In genomic region chr7:52077571-52077970, GRCh38 we compare ENCODE assay signal across 24 cellular contexts.
A peak's percentile ranks its signal among the peaks of the same experiment; 100 is the strongest.
DNase-seq lines count a peak whose midpoint lies in the region; ATAC-seq and TF ChIP-seq lines count a peak whose summit lies in the region.
"Had no signal": no experiment of that assay in that cellular context is flagged by ENCODE, and none has a peak within 500 bp of the region (broad histone marks: within the 10 kb centered on the region; RNA-seq: fewer than 3 reads in every experiment).

No MANE protein-coding gene starts in this region.

- no peak for TF ChIP-seq CTCF in Caco-2 (IDR thresholded peaks at IDR 0.05; ENCODE audit: insufficient read depth in 1 of 2, low read depth in 1 of 2, low read length in 1 of 2, severe bottlenecking in 1 of 2, unreplicated experiment in 1 of 2)
- TF ChIP-seq CTCF in GM23338 (conservative IDR thresholded peaks at IDR 0.05; ENCODE audit: low read depth in 2 of 2) = no peak
- no peak for TF ChIP-seq CTCF in MM.1S (IDR thresholded peaks at IDR 0.05; ENCODE audit: low read length)
- no peak for TF ChIP-seq CTCF in OCI-LY3 (IDR thresholded peaks at IDR 0.05; ENCODE audit: low read depth, low read length)
- TF ChIP-seq CTCF in CD8-positive, alpha-beta T cell (IDR thresholded peaks at IDR 0.05) = no peak

- H3K27ac ChIP-seq in GM23338 (ENCODE audit: low read depth) (no peak overlapping the region), MM.1S (ENCODE audit: low read length) (peak overlapping the region; percentile 59; the same call in 1 of the 2 replicates), OCI-LY3 (ENCODE audit: low read length) (no peak overlapping the region)
- no peak overlapping the region for H3K27ac ChIP-seq in CD8-positive, alpha-beta T cell (ENCODE audit: low read depth, low read length)
- H3K27ac ChIP-seq: BLaER1 had no signal

- POLR2A ChIA-PET in Caco-2 (lab: Charles Lee) = no interaction called here
- POLR2A ChIA-PET in CD8-positive, alpha-beta T cell (lab: Charles Lee) = no interaction called here

- H3K27me3 ChIP-seq in Caco-2 (replicated peaks; ENCODE audit: control insufficient read depth, insufficient read depth, low read length) (no peaks in the 10 kb centered on the region), GM23338 (ENCODE audit: insufficient read depth) (no peaks in the 10 kb centered on the region), MM.1S (replicated peaks; ENCODE audit: insufficient read depth, low read length) (no peaks in the 10 kb centered on the region), OCI-LY3 (ENCODE audit: low read depth, low read length) (no peaks in the 10 kb centered on the region)
- H3K27me3 ChIP-seq in CD8-positive, alpha-beta T cell (ENCODE audit: insufficient read depth, low read length) = no peaks in the 10 kb centered on the region
- H3K27me3 ChIP-seq: BE2C, BLaER1 had no signal

- ATAC-seq in GM23338 = no peak
- no peak for ATAC-seq in activated T-cell treated with anti-CD3 and anti-CD28 coated beads, Interleukin-2, amount 50 U/mL, for 72 hours (replicated peaks in 1 of 2)
- no peak for ATAC-seq in CD8-positive, alpha-beta T cell
- ATAC-seq: GM12878 had no signal

- no peak for DNase-seq in Caco-2
- no peak for DNase-seq in GM23338 (ENCODE audit: low spot score)
- DNase-seq in MM.1S = peak; percentile 77
- no peak for DNase-seq in activated T-cell treated with anti-CD3 and anti-CD28 coated beads, Interleukin-2, amount 50 U/mL, for 72 hours
- no peak for DNase-seq in hepatic stellate cell (ENCODE audit: low spot score)
- DNase-seq in activated T-cell treated with anti-CD3 and anti-CD28 coated beads for 4 hours = no peak
- DNase-seq in CD8-positive, alpha-beta T cell = no peak
- DNase-seq: 8988T; ACHN; BE2C; C1 segment of cervical spinal cord; CD4-positive, alpha-beta memory T cell; CD4-positive, CD25-positive, alpha-beta regulatory T cell; DMS 273 treated with DMSO at 0.1 percent for 48 hours; DMS153; DMS53; DMS79; DND-41; EL; GDM1 had no signal

- H4K20me1 ChIP-seq in GM23338 (replicated peaks; ENCODE audit: insufficient read depth) (no peaks in the 10 kb centered on the region), MM.1S (ENCODE audit: insufficient read depth, low read length) (no peaks in the 10 kb centered on the region), OCI-LY3 (ENCODE audit: insufficient read depth, low read length) (no peaks in the 10 kb centered on the region)
- H4K20me1 ChIP-seq: BLaER1 had no signal

- H3K9me2 ChIP-seq in GM23338 (ENCODE audit: insufficient read depth) (peaks cover 7% of the 10 kb centered on the region; the same call in 1 of the 2 replicates), MM.1S (replicated peaks; ENCODE audit: insufficient read depth, low read length) (no peaks in the 10 kb centered on the region)

- no peak overlapping the region for H3K4me3 ChIP-seq in Caco-2 (ENCODE audit: low read depth, low read length)
- H3K4me3 ChIP-seq in GM23338 = no peak overlapping the region
- H3K4me3 ChIP-seq in MM.1S (ENCODE audit: low read length) = no peak overlapping the region
- no peak overlapping the region for H3K4me3 ChIP-seq in OCI-LY3 (ENCODE audit: low read length)
- no peak overlapping the region for H3K4me3 ChIP-seq in CD8-positive, alpha-beta T cell (ENCODE audit: low read depth, low read length)
- H3K4me3 ChIP-seq: BLaER1, GM12878 had no signal

- H3K4me3 Mint-ChIP-seq in Caco-2 (ENCODE audit: unreplicated experiment) (no peak overlapping the region), GM23338 (no peak overlapping the region)
- H3K4me3 Mint-ChIP-seq in activated T-cell treated with anti-CD3 and anti-CD28 coated beads, Interleukin-2, amount 50 U/mL, for 72 hours = no peak overlapping the region
- H3K4me3 Mint-ChIP-seq in CD8-positive, alpha-beta T cell = no peak overlapping the region
- H3K4me3 Mint-ChIP-seq: CD14-positive monocyte; CD4-positive, alpha-beta memory T cell; CD4-positive, CD25-positive, alpha-beta regulatory T cell had no signal

- H3K36me3 Mint-ChIP-seq in Caco-2 (ENCODE audit: insufficient read depth, unreplicated experiment) = no peaks in the 10 kb centered on the region
- 0 out of 3 replicates have a peak, but pooled peaks cover 4% of the 10 kb centered on the region for H3K36me3 Mint-ChIP-seq in GM23338 (ENCODE audit: low read depth)
- no peaks in the 10 kb centered on the region for H3K36me3 Mint-ChIP-seq in activated T-cell treated with anti-CD3 and anti-CD28 coated beads, Interleukin-2, amount 50 U/mL, for 72 hours (ENCODE audit: insufficient read depth in 2 of 2)
- no peaks in the 10 kb centered on the region for H3K36me3 Mint-ChIP-seq in CD8-positive, alpha-beta T cell
- H3K36me3 Mint-ChIP-seq: CD14-positive monocyte; CD4-positive, alpha-beta memory T cell; CD4-positive, CD25-positive, alpha-beta regulatory T cell had no signal

- no TSS peak for BruUV-seq in Caco-2 (replicated peaks; lab: Mats Ljungman, UMichigan)

- H3K9me3 ChIP-seq in Caco-2 (no peaks in the 10 kb centered on the region), MM.1S (replicated peaks; ENCODE audit: insufficient read depth, low read length) (no peaks in the 10 kb centered on the region), OCI-LY3 (ENCODE audit: insufficient read depth, low read length) (no peaks in the 10 kb centered on the region)
- no peaks in the 10 kb centered on the region for H3K9me3 ChIP-seq in CD8-positive, alpha-beta T cell (ENCODE audit: low read length)
- H3K9me3 ChIP-seq: BE2C, BLaER1 had no signal

- H3K4me1 ChIP-seq in Caco-2 (peaks cover 13% of the 10 kb centered on the region), GM23338 (ENCODE audit: insufficient read depth) (no peaks in the 10 kb centered on the region), MM.1S (ENCODE audit: low read length) (peaks cover 13% of the 10 kb centered on the region), OCI-LY3 (ENCODE audit: low read length) (peaks cover 8% of the 10 kb centered on the region)
- no peaks in the 10 kb centered on the region for H3K4me1 ChIP-seq in CD8-positive, alpha-beta T cell (ENCODE audit: insufficient read depth, low read length)
- H3K4me1 ChIP-seq: BE2C, BLaER1 had no signal

- H3K36me3 ChIP-seq in Caco-2 (ENCODE audit: control insufficient read depth, insufficient read depth, low read length) (no peaks in the 10 kb centered on the region), GM23338 (ENCODE audit: insufficient read depth) (no peaks in the 10 kb centered on the region), MM.1S (replicated peaks; ENCODE audit: insufficient read depth, low read length) (no peaks in the 10 kb centered on the region), OCI-LY3 (replicated peaks; ENCODE audit: low read depth, low read length) (no peaks in the 10 kb centered on the region)
- H3K36me3 ChIP-seq in CD8-positive, alpha-beta T cell (ENCODE audit: insufficient read depth, low read length) = no peaks in the 10 kb centered on the region
- H3K36me3 ChIP-seq: BE2C, BLaER1 had no signal

- H3K4me2 ChIP-seq in GM23338 (no peak overlapping the region), MM.1S (ENCODE audit: low read depth, low read length) (peak overlapping the region; percentile 33; the same call in 1 of the 2 replicates), OCI-LY3 (ENCODE audit: low read length) (0 out of 2 replicates have a peak overlapping the region, but pooled peaks have one; percentile 5)
- H3K4me2 ChIP-seq: BLaER1 had no signal

- intact Hi-C loops in Caco-2 (cut with micrococcal nuclease; ENCODE audit: unreplicated experiment) = no loop called here
- intact Hi-C loops in CD8-positive, alpha-beta T cell (cut with DNase I, micrococcal nuclease) = no loop called here

- H3K4me1 Mint-ChIP-seq in Caco-2 (ENCODE audit: low read depth, unreplicated experiment) = peaks cover 14% of the 10 kb centered on the region
- H3K4me1 Mint-ChIP-seq in GM23338 = peaks cover 6% of the 10 kb centered on the region; the same call in 2 of the 3 replicates
- H3K4me1 Mint-ChIP-seq in activated T-cell treated with anti-CD3 and anti-CD28 coated beads, Interleukin-2, amount 50 U/mL, for 72 hours (ENCODE audit: low read depth) = no peaks in the 10 kb centered on the region
- H3K4me1 Mint-ChIP-seq in CD8-positive, alpha-beta T cell (ENCODE audit: low read depth) = no peaks in the 10 kb centered on the region
- H3K4me1 Mint-ChIP-seq: CD14-positive monocyte; CD4-positive, alpha-beta memory T cell; CD4-positive, CD25-positive, alpha-beta regulatory T cell had no signal

- H3K27me3 Mint-ChIP-seq in Caco-2 (ENCODE audit: insufficient read depth, unreplicated experiment) = no peaks in the 10 kb centered on the region
- peaks cover 8% of the 10 kb centered on the region for H3K27me3 Mint-ChIP-seq in GM23338 (ENCODE audit: insufficient read depth, low read depth, poor library complexity)
- no peaks in the 10 kb centered on the region for H3K27me3 Mint-ChIP-seq in activated T-cell treated with anti-CD3 and anti-CD28 coated beads, Interleukin-2, amount 50 U/mL, for 72 hours (ENCODE audit: low read depth)
- no peaks in the 10 kb centered on the region for H3K27me3 Mint-ChIP-seq in CD8-positive, alpha-beta T cell (ENCODE audit: low read depth)
- H3K27me3 Mint-ChIP-seq: CD4-positive, alpha-beta memory T cell; CD4-positive, CD25-positive, alpha-beta regulatory T cell had no signal

- CTCF ChIA-PET in Caco-2 (lab: Charles Lee) = no interaction called here
- CTCF ChIA-PET in CD8-positive, alpha-beta T cell (lab: Charles Lee) = no interaction called here

- H3F3A ChIP-seq in GM23338 (replicated peaks; ENCODE audit: low read depth) = no peaks in the 10 kb centered on the region
- peaks cover 5% of the 10 kb centered on the region; the same call in 1 of the 2 replicates for H3F3A ChIP-seq in MM.1S (ENCODE audit: insufficient read depth, low read length)

- H3K9ac ChIP-seq in MM.1S (ENCODE audit: low read length) = no peak overlapping the region
- H3K9ac ChIP-seq in OCI-LY3 (ENCODE audit: low read length) = no peak overlapping the region
- H3K9ac ChIP-seq: BLaER1 had no signal

- no peaks in the 10 kb centered on the region for H3K9me3 Mint-ChIP-seq in Caco-2 (ENCODE audit: unreplicated experiment)
- peaks cover 4% of the 10 kb centered on the region; the same call in 1 of the 3 replicates for H3K9me3 Mint-ChIP-seq in GM23338
- peaks cover 9 to 16% of the 10 kb centered on the region in 2 donors for H3K9me3 Mint-ChIP-seq in activated T-cell treated with anti-CD3 and anti-CD28 coated beads, Interleukin-2, amount 50 U/mL, for 72 hours
- H3K9me3 Mint-ChIP-seq in CD8-positive, alpha-beta T cell = peaks cover 12% of the 10 kb centered on the region

- peak overlapping the region; percentile 63; the same call in 1 of the 2 replicates for H2AFZ ChIP-seq in GM23338
- peak overlapping the region; percentile 42; the same call in 1 of the 2 replicates for H2AFZ ChIP-seq in MM.1S (ENCODE audit: low read length)
- peak overlapping the region; percentile 30; the same call in 1 of the 2 replicates for H2AFZ ChIP-seq in OCI-LY3 (ENCODE audit: low read depth, low read length)

- H3K27ac Mint-ChIP-seq in Caco-2 (ENCODE audit: unreplicated experiment) = peak overlapping the region; percentile 61
- H3K27ac Mint-ChIP-seq in GM23338 = no peak overlapping the region; the same call in 1 of the 2 replicates
- H3K27ac Mint-ChIP-seq in activated T-cell treated with anti-CD3 and anti-CD28 coated beads, Interleukin-2, amount 50 U/mL, for 72 hours = no peak overlapping the region
- no peak overlapping the region for H3K27ac Mint-ChIP-seq in CD8-positive, alpha-beta T cell
- H3K27ac Mint-ChIP-seq: CD14-positive monocyte; CD4-positive, alpha-beta memory T cell; CD4-positive, CD25-positive, alpha-beta regulatory T cell had no signal

- H3K79me2 ChIP-seq in GM23338 (replicated peaks; ENCODE audit: insufficient read depth) = no peaks in the 10 kb centered on the region
- H3K79me2 ChIP-seq in MM.1S (ENCODE audit: low read length) = no peaks in the 10 kb centered on the region
- no peaks in the 10 kb centered on the region for H3K79me2 ChIP-seq in OCI-LY3 (ENCODE audit: low read length)
